Comparison of ENCODE assay signal across 17 cellular contexts in the genomic region with DNA sequence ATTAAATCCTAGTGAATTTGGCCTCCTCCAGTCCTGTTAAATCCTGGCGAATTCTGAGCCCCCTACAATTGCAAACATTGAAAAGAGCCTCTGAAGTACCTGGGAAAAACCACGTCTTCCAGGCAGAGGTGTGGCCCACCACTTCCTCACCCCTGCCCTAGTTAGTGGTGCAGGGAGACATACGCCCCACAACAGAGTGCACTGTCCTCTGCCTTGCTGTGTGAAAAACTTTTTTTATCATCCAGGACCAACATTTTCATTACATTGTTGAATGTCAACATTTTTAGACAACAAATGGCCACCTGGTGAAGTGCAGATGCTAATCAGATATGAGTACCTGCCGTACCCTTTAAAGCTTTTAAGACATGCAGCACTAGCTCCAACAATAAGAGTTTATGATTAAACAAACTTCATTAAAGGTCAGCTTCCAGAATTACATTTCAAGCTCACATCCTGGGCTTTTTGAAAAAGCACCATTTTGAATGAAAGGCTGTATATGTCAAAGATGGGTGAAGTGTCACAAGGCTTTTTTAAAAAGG. TPM values are rescaled to one million over a fixed set of nuclear protein-coding genes. Genes with fewer than 3 reads are reported as not detected.
"Had no signal": no experiment of that assay in that cellular context is flagged by ENCODE, and none has a peak within 500 bp of the region (broad histone marks: within the 10 kb centered on the region; RNA-seq: fewer than 3 reads in every experiment).

No MANE protein-coding gene starts in this region.

- H3K4me3 Mint-ChIP-seq: activated CD4-positive, alpha-beta memory T cell treated with anti-CD3 and anti-CD28 coated beads for 36 hours; activated CD8-positive, alpha-beta memory T cell treated with anti-CD3 and anti-CD28 coated beads, Interleukin-2, amount 10 ng/mL, durations not matched to agents 7 days and 5 days; activated naive CD4-positive, alpha-beta T cell treated with anti-CD3 and anti-CD28 coated beads for 36 hours; nephron; T-helper 2 cell treated with Interferon-gamma antibody and Interleukin-4, amounts not matched to agents 5 μg/mL and 100 μg/mL, for 36 hours; WTC11 had no signal

- DNase-seq: activated CD4-positive, alpha-beta T cell treated with anti-CD3 and anti-CD28 coated beads for 4 hours; activated CD8-positive, alpha-beta memory T cell treated with anti-CD3 and anti-CD28 coated beads, Interleukin-2, amount 10 ng/mL, durations not matched to agents 7 days and 5 days; activated naive CD4-positive, alpha-beta T cell treated with anti-CD3 and anti-CD28 coated beads for 36 hours; cortex of kidney; head of caudate nucleus; mesendoderm; retina; stimulated activated naive CD4-positive, alpha-beta T cell treated with Interleukin-2 at 50 U/mL for 16 hours; substantia nigra; tibial artery had no signal

- H3K4me1 Mint-ChIP-seq: nephron, WTC11 had no signal

- ATAC-seq: activated CD8-positive, alpha-beta memory T cell treated with anti-CD3 and anti-CD28 coated beads, Interleukin-2, amount 10 ng/mL, durations not matched to agents 7 days and 5 days; WTC11 had no signal

- H3K36me3 ChIP-seq: ascending aorta, tibial artery had no signal

- H3K27ac Mint-ChIP-seq: activated CD4-positive, alpha-beta memory T cell treated with anti-CD3 and anti-CD28 coated beads for 36 hours; activated CD8-positive, alpha-beta memory T cell treated with anti-CD3 and anti-CD28 coated beads, Interleukin-2, amount 10 ng/mL, durations not matched to agents 7 days and 5 days; activated naive CD4-positive, alpha-beta T cell treated with anti-CD3 and anti-CD28 coated beads for 36 hours; activated T-helper 2 cell treated with anti-CD3 and anti-CD28 coated beads, Interferon-gamma antibody, Interleukin-2, Interleukin-4, amounts not matched to agents 10 μg/mL and 5 μg/mL and 100 μg/mL, durations not matched to agents 14 hours and 24 hours and 36 hours; nephron; T-helper 2 cell treated with Interferon-gamma antibody and Interleukin-4, amounts not matched to agents 5 μg/mL and 100 μg/mL, for 36 hours; WTC11 had no signal

- H3K36me3 Mint-ChIP-seq: activated CD4-positive, alpha-beta memory T cell treated with anti-CD3 and anti-CD28 coated beads for 36 hours; activated CD8-positive, alpha-beta memory T cell treated with anti-CD3 and anti-CD28 coated beads, Interleukin-2, amount 10 ng/mL, durations not matched to agents 7 days and 5 days had no signal

- H3K4me1 ChIP-seq: ascending aorta, tibial artery had no signal

- H3K27me3 ChIP-seq: ascending aorta had no signal

- H3K27ac ChIP-seq: ascending aorta, tibial artery had no signal

- H3K9me3 ChIP-seq: ascending aorta, tibial artery had no signal

- H3K4me3 ChIP-seq: ascending aorta, tibial artery had no signal

- H3K9me3 Mint-ChIP-seq: activated CD4-positive, alpha-beta memory T cell treated with anti-CD3 and anti-CD28 coated beads for 36 hours; activated naive CD4-positive, alpha-beta T cell treated with anti-CD3 and anti-CD28 coated beads for 36 hours; activated T-helper 2 cell treated with anti-CD3 and anti-CD28 coated beads, Interferon-gamma antibody, Interleukin-2, Interleukin-4, amounts not matched to agents 10 μg/mL and 5 μg/mL and 100 μg/mL, durations not matched to agents 14 hours and 24 hours and 36 hours; T-helper 2 cell treated with Interferon-gamma antibody and Interleukin-4, amounts not matched to agents 5 μg/mL and 100 μg/mL, for 36 hours had no signal

RNA-seq across cellular contexts. Expression of a gene that starts 13.6 kb away (rescaled TPM):
- total RNA-seq: activated CD4-positive, alpha-beta memory T cell treated with anti-CD3 and anti-CD28 coated beads for 36 hours; activated CD8-positive, alpha-beta memory T cell treated with anti-CD3 and anti-CD28 coated beads, Interleukin-2, amount 10 ng/mL, durations not matched to agents 7 days and 5 days; activated naive CD4-positive, alpha-beta T cell treated with anti-CD3 and anti-CD28 coated beads for 36 hours; activated T-helper 2 cell treated with anti-CD3 and anti-CD28 coated beads, Interferon-gamma antibody, Interleukin-2, Interleukin-4, amounts not matched to agents 10 μg/mL and 5 μg/mL and 100 μg/mL, durations not matched to agents 14 hours and 24 hours and 36 hours; ascending aorta; frontal cortex had no signal
